In genomic region chr11:48900131-48900800, GRCh38 we compare ENCODE assay signal across 32 cellular contexts.
DNase-seq lines count a peak whose midpoint lies in the region; ATAC-seq and TF ChIP-seq lines count a peak whose summit lies in the region.
"Had no signal": no experiment of that assay in that cellular context is flagged by ENCODE, and none has a peak within 500 bp of the region (broad histone marks: within the 10 kb centered on the region; RNA-seq: fewer than 3 reads in every experiment).

No MANE protein-coding gene starts in this region.

- no peaks in the 10 kb centered on the region for H3K27me3 Mint-ChIP-seq in H9 (ENCODE audit: low read depth)
- H3K27me3 Mint-ChIP-seq: activated CD4-positive, alpha-beta T cell treated with anti-CD3 and anti-CD28 coated beads for 36 hours; dendritic cell treated with granulocyte-macrophage colony-stimulating factor and Interleukin-4, amounts not matched to agents 40 ng/mL and 50 ng/mL, for 4 days; naive B cell had no signal

- H3F3A ChIP-seq in SK-N-SH (replicated peaks; ENCODE audit: insufficient read depth), result no peaks in the 10 kb centered on the region

- H2BK20ac ChIP-seq in H9 (ENCODE audit: low read depth, low read length, poor library complexity, severe bottlenecking), result no peak overlapping the region

- no peak overlapping the region for H3K4ac ChIP-seq in H9 (ENCODE audit: low read depth, low read length)

- no peak overlapping the region for H2BK5ac ChIP-seq in H9 (ENCODE audit: insufficient read length, low read length)

- H3K36me3 ChIP-seq in SK-N-SH (replicated peaks in 1 of 2; ENCODE audit: control insufficient read depth in 1 of 2, insufficient read depth in 2 of 2, low read length in 1 of 2) (no peaks in the 10 kb centered on the region), suprapubic skin (no peaks in the 10 kb centered on the region)
- H3K36me3 ChIP-seq: neutrophil had no signal

- no peaks in the 10 kb centered on the region for H3K23me2 ChIP-seq in H9 (ENCODE audit: insufficient read length, low read depth, low read length, poor library complexity, severe bottlenecking)

- H3K9ac ChIP-seq in SK-N-SH (no peak overlapping the region), H9 (ENCODE audit: extremely low read depth, insufficient read length, low read length) (no peak overlapping the region)
- H3K9ac ChIP-seq: GM23248 had no signal

- DNase-seq in SK-N-SH (no peak), H9 (peak; percentile 13), right cardiac atrium (peak in 2 of 3 donors; percentile 19 to 30), suprapubic skin (ENCODE audit: low spot score in 2 of 2) (peak; percentile 44 to 67), kidney glomerular epithelial cell (lab: John Stamatoyannopoulos, UW) (no peak), superior temporal gyrus (ENCODE audit: extremely low spot score) (no peak)
- DNase-seq: activated CD4-positive, alpha-beta T cell treated with anti-CD3 and anti-CD28 coated beads for 36 hours; activated gamma-delta T cell; activated T-cell treated with anti-CD3 and anti-CD28 coated beads, Interleukin-2, amount 50 U/mL, for 1 hour; caudate nucleus; DMS79 treated with DMSO at 0.1 percent for 48 hours; erythroblast; GF-D8; GM23248; HFFc6; KBM-7; midbrain; naive B cell; NCI-H1105; NCI-H2171 treated with DMSO at 0.1 percent for 48 hours; NCI-H510A; NK-92 treated with Interleukin-12 subunit alpha and Interleukin-12 subunit beta, amount 100 ng/mL, for 24 hours; PC-3; SHP77 had no signal

- POLR2A ChIA-PET in SK-N-SH (lab: Yijun Ruan, JAX), result no interaction called here

- H2BK12ac ChIP-seq in H9 (ENCODE audit: insufficient read length, low read depth, low read length), result no peak overlapping the region

- no peak for TF ChIP-seq RAD21 in SK-N-SH (IDR thresholded peaks at IDR 0.05; ENCODE audit: low read length)

- no peak overlapping the region for H3K56ac ChIP-seq in H9 (ENCODE audit: insufficient read length, low read depth, low read length)

- H2AFZ ChIP-seq in SK-N-SH (ENCODE audit: low read depth), result no peak overlapping the region
- H2AFZ ChIP-seq in H9 (ENCODE audit: low read length), result no peak overlapping the region
- H2AFZ ChIP-seq: GM23248 had no signal

- intact Hi-C loops in right cardiac atrium (cut with DNase I), result no loop called here

- H4K8ac ChIP-seq in H9 (replicated peaks; ENCODE audit: insufficient read length, low read depth, low read length), result no peak overlapping the region

- H3K9me3 ChIP-seq in SK-N-SH (no peaks in the 10 kb centered on the region), H9 (ENCODE audit: control insufficient read depth, low read depth, low read length) (peaks cover 16% of the 10 kb centered on the region), right cardiac atrium (ENCODE audit: control insufficient read depth, low read length) (no peaks in the 10 kb centered on the region), suprapubic skin (no peaks in the 10 kb centered on the region)
- H3K9me3 ChIP-seq: A549, neutrophil, psoas muscle had no signal

- H3K9me3 Mint-ChIP-seq in H9, result peaks cover 41 to 47% of the 10 kb centered on the region in 2 experiments
- H3K9me3 Mint-ChIP-seq: stimulated activated effector memory CD8-positive, alpha-beta T cell treated with anti-CD3 and anti-CD28 coated beads, Interleukin-12 subunit alpha, Interleukin-12 subunit beta, amount 100 ng/mL, for 72 hours; T-helper 2 cell treated with Interferon-gamma antibody and Interleukin-4, amounts not matched to agents 5 μg/mL and 100 μg/mL, for 36 hours had no signal

- no peak overlapping the region for H4K5ac ChIP-seq in H9 (ENCODE audit: insufficient read length, low read depth, low read length)

- no peaks in the 10 kb centered on the region for H3K9me2 ChIP-seq in SK-N-SH

- H3K23ac ChIP-seq in H9 (ENCODE audit: insufficient read length, low read depth, low read length), result no peak overlapping the region

- H3K79me1 ChIP-seq in H9 (ENCODE audit: insufficient read depth, low read depth, low read length, poor library complexity, severe bottlenecking), result no peaks in the 10 kb centered on the region

- 32% methylated on average over 32 of the region's 53 CpGs for WGBS in SK-N-SH (ENCODE audit: low lambda C conversion rate)
- WGBS in H9 (ENCODE audit: extremely low coverage, insufficient read length, low lambda C conversion rate), result no CpG with 5 or more reads among the region's 53 CpGs
- 71% methylated on average over 53 of the region's 53 CpGs for WGBS in right cardiac atrium
- WGBS in suprapubic skin, result 74% methylated on average over 45 of the region's 53 CpGs

- no peaks in the 10 kb centered on the region for H4K20me1 ChIP-seq in SK-N-SH (ENCODE audit: insufficient read depth)
- no peaks in the 10 kb centered on the region for H4K20me1 ChIP-seq in H9 (ENCODE audit: control insufficient read depth, insufficient read depth, insufficient read length)

- CTCF ChIA-PET in SK-N-SH (lab: Yijun Ruan, JAX), result no interaction called here

- no peak overlapping the region for H3K18ac ChIP-seq in H9 (ENCODE audit: insufficient read length, low read depth, low read length)

- H3K27me3 ChIP-seq in SK-N-SH (ENCODE audit: insufficient read depth) (no peaks in the 10 kb centered on the region), H9 (ENCODE audit: insufficient read depth, low read length) (no peaks in the 10 kb centered on the region), right cardiac atrium (ENCODE audit: control insufficient read depth, insufficient read depth) (no peaks in the 10 kb centered on the region), suprapubic skin (no peaks in the 10 kb centered on the region)
- H3K27me3 ChIP-seq: neutrophil had no signal

- no peak for ATAC-seq in SK-N-SH treated with all-trans-retinoic acid at 6 μM for 48 hours
- ATAC-seq in right cardiac atrium, result no peak
- no peak for ATAC-seq in GM18498 (IDR thresholded peaks at IDR 0.05; ENCODE audit: unreplicated experiment)
- ATAC-seq: A549; activated CD4-positive, alpha-beta T cell treated with anti-CD3 and anti-CD28 coated beads for 36 hours; PC-3; psoas muscle; stimulated activated effector memory CD8-positive, alpha-beta T cell treated with anti-CD3 and anti-CD28 coated beads, Interleukin-12 subunit alpha, Interleukin-12 subunit beta, amount 100 ng/mL, for 72 hours had no signal

- no peak for TF ChIP-seq CTCF in SK-N-SH (IDR thresholded peaks at IDR 0.05)
- no peak for TF ChIP-seq CTCF in H9 (conservative IDR thresholded peaks at IDR 0.05)
- no peak for TF ChIP-seq CTCF in suprapubic skin (IDR thresholded peaks at IDR 0.05)

- no peaks in the 10 kb centered on the region for H3K79me2 ChIP-seq in SK-N-SH (ENCODE audit: insufficient read depth)
- H3K79me2 ChIP-seq in H9 (ENCODE audit: insufficient read depth, low read length), result no peaks in the 10 kb centered on the region

- H3K4me3 ChIP-seq in SK-N-SH (ENCODE audit: low read depth in 2 of 2, low read length in 1 of 2), result no peak overlapping the region
- no peak overlapping the region for H3K4me3 ChIP-seq in right cardiac atrium (ENCODE audit: low read length)
- H3K4me3 ChIP-seq in suprapubic skin, result no peak overlapping the region
- H3K4me3 ChIP-seq: A549, GM23248, psoas muscle had no signal

- H2BK15ac ChIP-seq in H9 (ENCODE audit: low read depth, low read length), result no peak overlapping the region

- TF ChIP-seq EP300 in SK-N-SH (IDR thresholded peaks at IDR 0.05; ENCODE audit: borderline replicate concordance in 1 of 2, low read depth in 1 of 2, low read length in 1 of 2) (no peak), suprapubic skin (IDR thresholded peaks at IDR 0.05) (no peak)

- H3K4me1 Mint-ChIP-seq in H9, result no peaks in the 10 kb centered on the region
- H3K4me1 Mint-ChIP-seq: activated CD4-positive, alpha-beta T cell treated with anti-CD3 and anti-CD28 coated beads for 36 hours; naive B cell; stimulated activated effector memory CD8-positive, alpha-beta T cell treated with anti-CD3 and anti-CD28 coated beads, Interleukin-12 subunit alpha, Interleukin-12 subunit beta, amount 100 ng/mL, for 72 hours had no signal

- no peak overlapping the region for H3T11ph ChIP-seq in H9 (ENCODE audit: low read length)

- H2AK5ac ChIP-seq in H9 (ENCODE audit: insufficient read length, low read length), result no peak overlapping the region

- H3K27ac Mint-ChIP-seq in H9, result no peak overlapping the region
- H3K27ac Mint-ChIP-seq: activated CD4-positive, alpha-beta T cell treated with anti-CD3 and anti-CD28 coated beads for 36 hours; dendritic cell treated with granulocyte-macrophage colony-stimulating factor and Interleukin-4, amounts not matched to agents 40 ng/mL and 50 ng/mL, for 4 days; HFFc6; naive B cell; stimulated activated effector memory CD8-positive, alpha-beta T cell treated with anti-CD3 and anti-CD28 coated beads, Interleukin-12 subunit alpha, Interleukin-12 subunit beta, amount 100 ng/mL, for 72 hours; T-helper 2 cell treated with Interferon-gamma antibody and Interleukin-4, amounts not matched to agents 5 μg/mL and 100 μg/mL, for 36 hours had no signal

- no peak overlapping the region for H3K14ac ChIP-seq in H9 (ENCODE audit: insufficient read depth, low read length)

- no peaks in the 10 kb centered on the region for H3K4me1 ChIP-seq in SK-N-SH (ENCODE audit: control insufficient read depth in 1 of 2, insufficient read depth in 2 of 2, low read depth in 1 of 2, low read length in 1 of 2)
- no peaks in the 10 kb centered on the region for H3K4me1 ChIP-seq in H9 (ENCODE audit: insufficient read depth, low read length)
- H3K4me1 ChIP-seq in right cardiac atrium (ENCODE audit: control insufficient read depth, insufficient read depth, low read length), result no peaks in the 10 kb centered on the region
- H3K4me1 ChIP-seq in suprapubic skin, result no peaks in the 10 kb centered on the region
- H3K4me1 ChIP-seq: A549, psoas muscle had no signal

- no peak overlapping the region for H3K4me2 ChIP-seq in SK-N-SH
- no peak overlapping the region for H3K4me2 ChIP-seq in H9 (ENCODE audit: insufficient read depth, insufficient read length, low read length)
- H3K4me2 ChIP-seq: A549 had no signal

- no peak overlapping the region for H3K27ac ChIP-seq in SK-N-SH (ENCODE audit: low read depth in 2 of 2, low read length in 1 of 2)
- H3K27ac ChIP-seq in H9 (ENCODE audit: insufficient read length, low read depth, low read length), result no peak overlapping the region
- H3K27ac ChIP-seq in right cardiac atrium (ENCODE audit: low read length), result no peak overlapping the region
- H3K27ac ChIP-seq in suprapubic skin, result no peak overlapping the region
- H3K27ac ChIP-seq: A549, GM23248, neutrophil, psoas muscle had no signal

- peaks cover 4 to 8% (median 4%) of the 10 kb centered on the region in 3 experiments; a peak in 6 of 7 replicates for H3K36me3 Mint-ChIP-seq in H9 (ENCODE audit: insufficient read depth in 1 of 3, low read depth in 3 of 3)
- H3K36me3 Mint-ChIP-seq: naive B cell; stimulated activated effector memory CD8-positive, alpha-beta T cell treated with anti-CD3 and anti-CD28 coated beads, Interleukin-12 subunit alpha, Interleukin-12 subunit beta, amount 100 ng/mL, for 72 hours had no signal

- H4K91ac ChIP-seq in H9 (ENCODE audit: insufficient read length, low read depth, low read length), result no peak overlapping the region

- H3K4me3 Mint-ChIP-seq in H9, result no peak overlapping the region
- H3K4me3 Mint-ChIP-seq: activated CD4-positive, alpha-beta T cell treated with anti-CD3 and anti-CD28 coated beads for 36 hours; dendritic cell treated with granulocyte-macrophage colony-stimulating factor and Interleukin-4, amounts not matched to agents 40 ng/mL and 50 ng/mL, for 4 days; HFFc6; naive B cell; stimulated activated effector memory CD8-positive, alpha-beta T cell treated with anti-CD3 and anti-CD28 coated beads, Interleukin-12 subunit alpha, Interleukin-12 subunit beta, amount 100 ng/mL, for 72 hours; T-helper 2 cell treated with Interferon-gamma antibody and Interleukin-4, amounts not matched to agents 5 μg/mL and 100 μg/mL, for 36 hours had no signal

- no peak for TF ChIP-seq POLR2A in suprapubic skin (IDR thresholded peaks at IDR 0.05)

- no peak overlapping the region for H2BK120ac ChIP-seq in H9 (ENCODE audit: low read depth, low read length, poor library complexity, severe bottlenecking)

Comparison
In these comparisons a context has a peak if more than half of its experiments do, and no peak if none do; other contexts are left out.
1. DNase-seq: peak in H9 (single experiment), right cardiac atrium (2 of 3) and suprapubic skin (2 of 2); none in SK-N-SH (single experiment), kidney glomerular epithelial cell (single experiment) and superior temporal gyrus (single experiment).